In the genomic region with DNA sequence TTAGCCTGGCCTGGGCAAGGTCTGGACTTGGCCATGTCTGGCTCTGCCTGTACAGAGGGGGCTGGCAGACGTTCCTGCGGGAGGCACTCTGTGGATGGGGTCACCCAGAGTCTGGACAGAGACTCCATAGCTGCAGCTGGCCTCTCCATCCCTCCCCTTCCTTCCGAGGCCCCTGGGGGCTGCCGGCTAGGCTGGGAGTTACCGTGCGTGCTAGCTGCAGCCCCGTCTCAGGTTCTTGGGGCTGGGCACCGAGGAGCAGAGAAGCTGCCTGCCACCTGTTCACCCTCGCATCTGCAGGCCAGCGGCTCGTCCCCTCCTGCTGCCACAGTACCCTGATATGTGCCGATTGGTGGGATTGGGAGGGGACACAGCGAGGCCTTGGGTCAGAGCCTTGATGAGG, we compare ENCODE assay signal across 1 cellular context.
TF ChIP-seq lines count a peak whose summit lies in the region.

No MANE protein-coding gene starts in this region.

TF ChIP-seq in SK-N-SH, 30 proteins besides CTCF, POLR2A, EP300 and RAD21:
- TF ChIP-seq, protein P1, sequence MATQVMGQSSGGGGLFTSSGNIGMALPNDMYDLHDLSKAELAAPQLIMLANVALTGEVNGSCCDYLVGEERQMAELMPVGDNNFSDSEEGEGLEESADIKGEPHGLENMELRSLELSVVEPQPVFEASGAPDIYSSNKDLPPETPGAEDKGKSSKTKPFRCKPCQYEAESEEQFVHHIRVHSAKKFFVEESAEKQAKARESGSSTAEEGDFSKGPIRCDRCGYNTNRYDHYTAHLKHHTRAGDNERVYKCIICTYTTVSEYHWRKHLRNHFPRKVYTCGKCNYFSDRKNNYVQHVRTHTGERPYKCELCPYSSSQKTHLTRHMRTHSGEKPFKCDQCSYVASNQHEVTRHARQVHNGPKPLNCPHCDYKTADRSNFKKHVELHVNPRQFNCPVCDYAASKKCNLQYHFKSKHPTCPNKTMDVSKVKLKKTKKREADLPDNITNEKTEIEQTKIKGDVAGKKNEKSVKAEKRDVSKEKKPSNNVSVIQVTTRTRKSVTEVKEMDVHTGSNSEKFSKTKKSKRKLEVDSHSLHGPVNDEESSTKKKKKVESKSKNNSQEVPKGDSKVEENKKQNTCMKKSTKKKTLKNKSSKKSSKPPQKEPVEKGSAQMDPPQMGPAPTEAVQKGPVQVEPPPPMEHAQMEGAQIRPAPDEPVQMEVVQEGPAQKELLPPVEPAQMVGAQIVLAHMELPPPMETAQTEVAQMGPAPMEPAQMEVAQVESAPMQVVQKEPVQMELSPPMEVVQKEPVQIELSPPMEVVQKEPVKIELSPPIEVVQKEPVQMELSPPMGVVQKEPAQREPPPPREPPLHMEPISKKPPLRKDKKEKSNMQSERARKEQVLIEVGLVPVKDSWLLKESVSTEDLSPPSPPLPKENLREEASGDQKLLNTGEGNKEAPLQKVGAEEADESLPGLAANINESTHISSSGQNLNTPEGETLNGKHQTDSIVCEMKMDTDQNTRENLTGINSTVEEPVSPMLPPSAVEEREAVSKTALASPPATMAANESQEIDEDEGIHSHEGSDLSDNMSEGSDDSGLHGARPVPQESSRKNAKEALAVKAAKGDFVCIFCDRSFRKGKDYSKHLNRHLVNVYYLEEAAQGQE (IDR thresholded peaks at IDR 0.05; ENCODE audit: low read depth, low read length), result no peak
- TF ChIP-seq EZH2phosphoT487 (IDR thresholded peaks at IDR 0.05; ENCODE audit: borderline replicate concordance, low read depth), result no peak
